In the genomic region with DNA sequence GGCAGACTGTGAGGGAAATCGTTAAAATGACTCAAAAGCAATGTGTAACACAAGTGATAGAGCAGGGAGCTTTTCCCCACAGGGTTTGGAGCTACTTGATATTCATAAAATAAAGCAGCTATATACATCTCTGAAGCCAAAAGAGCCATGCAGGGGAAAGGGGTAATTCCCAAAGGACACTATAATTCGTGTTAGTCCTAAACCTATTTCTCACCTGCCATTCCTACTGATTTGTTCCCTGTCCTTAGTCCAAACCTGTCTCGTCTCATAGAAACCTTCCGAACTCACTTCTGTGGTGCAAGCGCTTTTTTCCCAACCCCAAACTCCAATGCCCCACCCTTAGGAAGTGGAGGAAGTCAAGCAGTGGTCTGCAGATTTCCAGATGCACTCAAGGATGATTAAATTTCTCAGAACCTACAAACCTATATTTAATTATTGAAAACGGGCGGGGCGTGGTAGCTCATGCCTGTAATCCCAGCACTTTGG, we compare ENCODE assay signal across 8 cellular contexts. TPM values are rescaled to one million over a fixed set of nuclear protein-coding genes. Genes with fewer than 3 reads are reported as not detected.
DNase-seq lines count a peak whose midpoint lies in the region; ATAC-seq and TF ChIP-seq lines count a peak whose summit lies in the region.

No MANE protein-coding gene starts in this region.

- TF ChIP-seq CTCF in AG04450 (IDR thresholded peaks at IDR 0.05; ENCODE audit: low read depth, low read length) (no peak), hepatocyte (IDR thresholded peaks at IDR 0.05; ENCODE audit: poor library complexity) (no peak), spleen (IDR thresholded peaks at IDR 0.05 in 8 of 11, conservative IDR thresholded peaks at IDR 0.05 in 3 of 11) (no peak)

- POLR2A ChIA-PET in AG04450 (lab: Yijun Ruan, JAX) = interaction anchor here (0.5 to 2.1 kb wide), 15 partner anchors 14 to 346 kb away, joined by 3 to 41 read pairs (median 8); partner anchors contain the start of genes E2F2, ID3, RPL11 and ZNF436
- POLR2A ChIA-PET in activated CD4-positive, alpha-beta memory T cell treated with anti-CD3 and anti-CD28 coated beads for 36 hours (lab: Charles Lee) = interaction anchor here (0.5 to 3.0 kb wide), 5 partner anchors 17 to 347 kb away, joined by 4 to 65 read pairs (median 4); partner anchors contain the start of genes KDM1A, RPL11 and ZNF436

- H3K36me3 ChIP-seq in hepatocyte (replicated peaks; ENCODE audit: insufficient read depth, low read depth) = no peaks in the 10 kb centered on the region
- H3K36me3 ChIP-seq in spleen = no peaks in the 10 kb centered on the region

- H3K9me3 ChIP-seq in AG04450 (ENCODE audit: control insufficient read depth, insufficient read depth, low read length) = peaks cover 4% of the 10 kb centered on the region; the same call in 1 of the 2 replicates
- no peaks in the 10 kb centered on the region for H3K9me3 ChIP-seq in hepatocyte (ENCODE audit: low read depth)
- no peaks in the 10 kb centered on the region for H3K9me3 ChIP-seq in spleen

- H3K79me2 ChIP-seq in hepatocyte = peaks cover 39% of the 10 kb centered on the region

- peak overlapping the region; percentile 91 for H3K4me3 Mint-ChIP-seq in activated CD4-positive, alpha-beta memory T cell treated with anti-CD3 and anti-CD28 coated beads for 36 hours

- H3K27ac ChIP-seq in AG04450 (ENCODE audit: low read depth, low read length) (peak overlapping the region; percentile 86), hepatocyte (peak overlapping the region; percentile 91), spleen (peak overlapping the region; percentile 91 to 99 (median 97))

- H3K27ac Mint-ChIP-seq in activated CD4-positive, alpha-beta memory T cell treated with anti-CD3 and anti-CD28 coated beads for 36 hours = peak overlapping the region; percentile 96

- H3K9me2 ChIP-seq in hepatocyte (replicated peaks; ENCODE audit: insufficient read depth) = no peaks in the 10 kb centered on the region

- H3K4me3 ChIP-seq in AG04450 (ENCODE audit: low read depth, low read length) (peak overlapping the region; percentile 55), hepatocyte (peak overlapping the region; percentile 3), spleen (peak overlapping the region; percentile 80 to 98 (median 90))

- H3K4me1 ChIP-seq in hepatocyte (ENCODE audit: insufficient read depth) (peaks cover 16% of the 10 kb centered on the region), spleen (peaks cover 28 to 46% (median 43%) of the 10 kb centered on the region in 6 donors)

- CTCF ChIA-PET in AG04450 (lab: Charles Lee) = interaction anchor here (1.2 to 1.8 kb wide), 5 partner anchors 23 to 194 kb away, joined by 4 to 9 read pairs (median 6); no protein-coding TSS in a partner anchor
- CTCF ChIA-PET in activated CD4-positive, alpha-beta memory T cell treated with anti-CD3 and anti-CD28 coated beads for 36 hours (lab: Charles Lee) = interaction anchor here (1.3 to 2.5 kb wide), 4 partner anchors 16 to 152 kb away, joined by 4 to 20 read pairs (median 5); no protein-coding TSS in a partner anchor

- 45% methylated on average over 8 of the region's 8 CpGs for WGBS in hepatocyte (ENCODE audit: low lambda C conversion rate, missing lambda C conversion rate)
- 30 to 40% (median 33%) methylated on average over 8 of the region's 8 CpGs for WGBS in spleen, 5 donors

- no peaks in the 10 kb centered on the region for H3K27me3 Mint-ChIP-seq in activated CD4-positive, alpha-beta memory T cell treated with anti-CD3 and anti-CD28 coated beads for 36 hours

- ATAC-seq in GM21529 (IDR thresholded peaks at IDR 0.05; ENCODE audit: unreplicated experiment) (no peak), HG03571 (IDR thresholded peaks at IDR 0.05; ENCODE audit: unreplicated experiment) (no peak)

- intact Hi-C loops in activated CD4-positive, alpha-beta memory T cell treated with anti-CD3 and anti-CD28 coated beads for 36 hours (cut with micrococcal nuclease) = loop anchor here (1.0 to 10.0 kb wide), 4 partner anchors 23 to 280 kb away; partner anchors contain the start of gene E2F2
- intact Hi-C loops in spleen (cut with DNase I; ENCODE audit: low total_unique reads) = no loop called here

- peaks cover 34% of the 10 kb centered on the region for H3K4me1 Mint-ChIP-seq in activated CD4-positive, alpha-beta memory T cell treated with anti-CD3 and anti-CD28 coated beads for 36 hours (ENCODE audit: low read depth)

- H3K4me2 ChIP-seq in hepatocyte = peak overlapping the region; percentile 72

- peaks cover 36% of the 10 kb centered on the region for H4K20me1 ChIP-seq in hepatocyte (ENCODE audit: insufficient read depth, poor library complexity, severe bottlenecking)

- no peak for DNase-seq in AG04450 (ENCODE audit: low read depth, low spot score)
- DNase-seq in HCEC 1CT = peak; percentile 39
- no peak for DNase-seq in activated CD4-positive, alpha-beta memory T cell treated with anti-CD3 and anti-CD28 coated beads for 36 hours
- no peak for DNase-seq in hepatocyte (ENCODE audit: low spot score)
- DNase-seq in spleen = no peak
- no peak for DNase-seq in DMS114 treated with DMSO at 0.1 percent for 48 hours (lab: John Stamatoyannopoulos, UW; ENCODE audit: unreplicated experiment)

- H3K36me3 Mint-ChIP-seq in activated CD4-positive, alpha-beta memory T cell treated with anti-CD3 and anti-CD28 coated beads for 36 hours = peaks cover 28% of the 10 kb centered on the region

- TF ChIP-seq POLR2A in spleen (IDR thresholded peaks at IDR 0.05) = no peak

- peak overlapping the region; percentile 46 for H2AFZ ChIP-seq in hepatocyte

- H3K9me3 Mint-ChIP-seq in activated CD4-positive, alpha-beta memory T cell treated with anti-CD3 and anti-CD28 coated beads for 36 hours = no peaks in the 10 kb centered on the region

- no peaks in the 10 kb centered on the region for H3K27me3 ChIP-seq in AG04450 (ENCODE audit: control insufficient read depth, insufficient read depth, low read length)
- no peaks in the 10 kb centered on the region for H3K27me3 ChIP-seq in hepatocyte
- no peaks in the 10 kb centered on the region for H3K27me3 ChIP-seq in spleen (replicated peaks in 1 of 7)

RNA-seq across cellular contexts. Expression of gene HNRNPR, which starts 0.9 kb away (rescaled TPM):
- polyA plus RNA-seq in AG04450 (2011; rRNA removed) = 134 and 171 TPM in 2 replicates
- polyA minus RNA-seq in AG04450 (2011; rRNA and poly(A)+ RNA removed) = 128 and 134 TPM in 2 replicates
- total RNA-seq in activated CD4-positive, alpha-beta memory T cell treated with anti-CD3 and anti-CD28 coated beads for 36 hours = 100 to 1,000 TPM; 180 to 183 TPM
- 104 and 106 TPM in 2 replicates for total RNA-seq in hepatocyte
- 105 and 112 TPM in 2 replicates for polyA plus RNA-seq in hepatocyte
- 100 to 1,000 TPM in 5 of 7 donors, 10 to 100 TPM in 2; 75.8 to 143 (median 109) TPM for total RNA-seq in spleen
- polyA plus RNA-seq in spleen = 10 to 100 TPM; 58.2 to 83.2 (median 75.8) TPM

RNA-seq across cellular contexts. Expression of gene ZNF436, which starts 24.6 kb away (rescaled TPM):
- polyA plus RNA-seq in AG04450 (2011; rRNA removed) = 14.2 and 17.2 TPM in 2 replicates
- polyA minus RNA-seq in AG04450 (2011; rRNA and poly(A)+ RNA removed) = 14.6 and 22.5 TPM in 2 replicates
- 1 to 10 TPM; 4.6 to 4.8 TPM for total RNA-seq in activated CD4-positive, alpha-beta memory T cell treated with anti-CD3 and anti-CD28 coated beads for 36 hours
- total RNA-seq in hepatocyte = 15.5 and 17.1 TPM in 2 replicates
- polyA plus RNA-seq in hepatocyte = 4.4 and 7.5 TPM in 2 replicates
- total RNA-seq in spleen = 10 to 100 TPM; 15.3 to 32.1 (median 20.3) TPM
- 1 to 10 TPM; 2.8 to 5.5 (median 3.4) TPM for polyA plus RNA-seq in spleen

Comparison
In these comparisons a context has a peak if more than half of its experiments do, and no peak if none do; other contexts are left out.
1. H3K4me3 ChIP-seq: peak in every context shown above with its lines; median percentile 90 in spleen; 55 in AG04450; 3 in hepatocyte.